19 cellular contexts compared by ENCODE assay signal in the genomic region with DNA sequence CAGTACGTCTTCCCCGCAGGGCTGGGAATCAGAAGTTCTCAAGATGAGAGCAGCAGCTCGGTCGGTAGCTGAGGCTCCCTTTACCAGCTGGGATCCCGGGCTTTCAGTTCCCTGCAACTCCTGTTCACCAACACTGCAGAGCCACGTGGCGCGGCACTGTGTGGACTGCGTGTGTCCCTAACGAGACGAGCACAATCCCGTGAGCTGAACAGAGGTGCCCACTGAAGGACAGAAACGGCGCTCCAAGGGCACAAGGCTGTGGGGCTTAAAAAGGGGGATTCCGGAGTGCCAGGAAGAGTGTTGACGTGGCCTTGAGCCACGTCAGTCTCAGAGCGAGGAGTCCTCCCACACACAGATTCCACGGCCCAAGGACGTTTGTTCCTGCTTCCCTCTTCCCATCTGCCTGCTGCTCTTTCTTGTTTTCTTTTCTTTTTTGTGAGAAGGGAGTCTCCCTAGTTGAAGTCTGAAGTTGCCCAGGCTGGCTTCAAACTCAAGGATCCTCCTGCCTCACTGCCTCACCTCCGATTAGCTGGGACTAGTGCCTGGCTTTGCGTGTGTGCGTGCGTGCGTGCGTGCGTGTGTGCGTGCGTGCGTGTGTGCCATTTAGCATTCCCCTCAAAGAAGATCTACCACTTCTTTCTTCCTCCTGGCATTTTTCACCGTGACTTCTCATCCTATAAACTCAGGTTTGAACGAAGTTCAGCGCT. TPM values are rescaled to one million over a fixed set of nuclear protein-coding genes. Genes with fewer than 3 reads are reported as not detected.
DNase-seq lines count a peak whose midpoint lies in the region; ATAC-seq, FAIRE-seq and TF ChIP-seq lines count a peak whose summit lies in the region.
"Had no signal": no experiment of that assay in that cellular context is flagged by ENCODE, and none has a peak within 500 bp of the region (broad histone marks: within the 10 kb centered on the region; RNA-seq: fewer than 3 reads in every experiment).

No MANE protein-coding gene starts in this region.

- TF ChIP-seq POLR2A in H54 (IDR thresholded peaks at IDR 0.05; ENCODE audit: low read depth, low read length) (peak; percentile 28; the same call in 1 of the 2 replicates), K562 (conservative IDR thresholded peaks at IDR 0.05) (no peak)

- H2AFZ ChIP-seq in K562 (ENCODE audit: low read depth, low read length) = peak overlapping the region; percentile 51
- H2AFZ ChIP-seq in mesenchymal stem cell (ENCODE audit: low read depth, low read length) = no peak overlapping the region

- FAIRE-seq in H54 (lab: Jason Lieb, UNC) = no peak
- peak; percentile 44 for FAIRE-seq in K562 (lab: Jason Lieb, UNC)
- FAIRE-seq: GM12891, HTR-8/SVneo had no signal

- no peak overlapping the region for H2BK5ac ChIP-seq in mesenchymal stem cell (ENCODE audit: low read depth, low read length, poor library complexity, severe bottlenecking)

- in situ Hi-C loops in K562 (cut with MboI) = no loop called here

- H2BK12ac ChIP-seq in mesenchymal stem cell (ENCODE audit: low read length in 2 of 2) = no peak overlapping the region

- intact Hi-C loops in K562 (cut with micrococcal nuclease) = no loop called here

- POLR2A ChIA-PET in K562 (lab: Yijun Ruan, JAX) = interaction anchor here (1.1 kb wide), 1 partner anchor 40 kb away, joined by 4 read pairs; no protein-coding TSS in a partner anchor

- H3K27me3 ChIP-seq in K562 (ENCODE audit: control insufficient read depth in 2 of 2, insufficient read depth in 2 of 2, low read length in 2 of 2) = no peaks in the 10 kb centered on the region
- H3K27me3 ChIP-seq in mesenchymal stem cell (ENCODE audit: control insufficient read depth in 1 of 2, insufficient read depth in 1 of 2, low read length in 2 of 2) = no peaks in the 10 kb centered on the region
- H3K27me3 ChIP-seq: BE2C had no signal

- no peak overlapping the region for H2BK120ac ChIP-seq in mesenchymal stem cell (ENCODE audit: low read depth, low read length)

- no peak overlapping the region for H2AK5ac ChIP-seq in mesenchymal stem cell (ENCODE audit: low read length, severe bottlenecking)

- no peaks in the 10 kb centered on the region for H3K79me1 ChIP-seq in mesenchymal stem cell (replicated peaks; ENCODE audit: low read length, poor library complexity, severe bottlenecking)

- no peak overlapping the region for H4K8ac ChIP-seq in mesenchymal stem cell (ENCODE audit: low read length)

- H3K9me3 ChIP-seq in K562 (replicated peaks; ENCODE audit: control insufficient read depth, insufficient read depth, low read depth, low read length) = 0 out of 2 replicates have a peak, but pooled peaks cover 1% of the 10 kb centered on the region
- no peaks in the 10 kb centered on the region for H3K9me3 ChIP-seq in mesenchymal stem cell (ENCODE audit: control insufficient read depth, low read length)
- H3K9me3 ChIP-seq: BE2C, HAP-1 had no signal

- no TSS peak for BruUV-seq in K562 (replicated peaks; lab: Mats Ljungman, UMichigan)

- no peak for TF ChIP-seq EP300 in K562 (IDR thresholded peaks at IDR 0.05; ENCODE audit: low read length)

- no peak overlapping the region for H3K27ac ChIP-seq in K562 (ENCODE audit: extremely low read depth, low read depth, low read length)
- H3K27ac ChIP-seq in mesenchymal stem cell (ENCODE audit: low read length, poor library complexity, severe bottlenecking) = no peak overlapping the region
- H3K27ac ChIP-seq: coronary artery had no signal

- H3K4me2 ChIP-seq in K562 (ENCODE audit: insufficient read depth, low read length) = no peak overlapping the region
- H3K4me2 ChIP-seq in mesenchymal stem cell (ENCODE audit: low read length, poor library complexity, severe bottlenecking) = no peak overlapping the region

- WGBS in K562 (ENCODE audit: insufficient coverage, low coverage, missing lambda C conversion rate) = 66% methylated on average over 32 of the region's 33 CpGs
- 93% methylated on average over 28 of the region's 33 CpGs for WGBS in mesenchymal stem cell

- ATAC-seq in K562 = no peak; the same call in 2 of the 3 replicates
- no peak for ATAC-seq in GM19351 (IDR thresholded peaks at IDR 0.05; ENCODE audit: unreplicated experiment)
- ATAC-seq in HG02642 (IDR thresholded peaks at IDR 0.05; ENCODE audit: poor library complexity, unreplicated experiment) = no peak
- no peak for ATAC-seq in HG03139 (IDR thresholded peaks at IDR 0.05; ENCODE audit: unreplicated experiment)
- ATAC-seq: stimulated activated naive B cell treated with anti-CD40 and anti-IgM and Interleukin-4, amounts not matched to agents 10 μg/mL and 1 μg/mL and 100 μg/mL, for 72 hours had no signal

- H3K79me2 ChIP-seq in K562 (ENCODE audit: control insufficient read depth, insufficient read depth, low read length) = no peaks in the 10 kb centered on the region

- H3K4me1 ChIP-seq in K562 (replicated peaks in 1 of 2; ENCODE audit: control insufficient read depth in 2 of 2, insufficient read depth in 2 of 2, low read length in 2 of 2) (peaks cover 0 to 6% of the 10 kb centered on the region in 2 experiments; a peak in 2 of 5 replicates), mesenchymal stem cell (ENCODE audit: control insufficient read depth, insufficient read depth, low read depth, low read length) (no peaks in the 10 kb centered on the region)
- H3K4me1 ChIP-seq: BE2C, HAP-1 had no signal

- TF ChIP-seq RAD21 in K562 (CRISPR knock-in tag; conservative IDR thresholded peaks at IDR 0.05 in 1 of 2, IDR thresholded peaks at IDR 0.05 in 1 of 2) = no peak

- no peak overlapping the region for H3K4ac ChIP-seq in mesenchymal stem cell (ENCODE audit: low read depth in 1 of 2, low read length in 2 of 2)

- no peaks in the 10 kb centered on the region for H4K20me1 ChIP-seq in K562 (replicated peaks; ENCODE audit: control insufficient read depth, insufficient read depth, low read length)

- H3K4me3 ChIP-seq in K562 = no peak overlapping the region
- no peak overlapping the region for H3K4me3 ChIP-seq in mesenchymal stem cell (ENCODE audit: insufficient read depth in 1 of 2, low read depth in 1 of 2, low read length in 2 of 2)
- H3K4me3 ChIP-seq: coronary artery, HAP-1 had no signal

- DNase-seq in Ammon's horn (ENCODE audit: low spot score) (peak; percentile 20), H54 (ENCODE audit: insufficient read length, low spot score) (no peak), K562 (ENCODE audit: extremely low read depth in 1 of 4, low spot score in 3 of 4) (no peak), left kidney (ENCODE audit: low read depth, low spot score) (peak; percentile 26), mesenchymal stem cell (no peak)
- DNase-seq: activated CD4-positive, alpha-beta T cell treated with anti-CD3 and anti-CD28 coated beads, Interleukin-2, amount 10 ng/mL, durations not matched to agents 24 days and 14 days; activated naive CD4-positive, alpha-beta T cell treated with anti-CD3 and anti-CD28 coated beads, Interleukin-2, amount 50 U/mL, for 16 hours; BE2C; DMS79; MV-4-11; stimulated activated CD4-positive, alpha-beta T cell treated with anti-CD3 and anti-CD28 coated beads, Interleukin-2, amount 100 ng/mL, for 48 hours; stimulated activated naive B cell treated with anti-CD40 and anti-IgM and Interleukin-4, amounts not matched to agents 10 μg/mL and 1 μg/mL and 100 μg/mL, for 72 hours had no signal

- H4K91ac ChIP-seq in mesenchymal stem cell (ENCODE audit: low read length) = no peak overlapping the region

- no peak for TF ChIP-seq CTCF in K562 (IDR thresholded peaks at IDR 0.05 in 2 of 3, conservative IDR thresholded peaks at IDR 0.05 in 1 of 3; ENCODE audit: insufficient read depth in 2 of 3, low read depth in 1 of 3, low read length in 3 of 3)

- H3K18ac ChIP-seq in mesenchymal stem cell (ENCODE audit: low read depth in 1 of 2, low read length in 2 of 2) = no peak overlapping the region

- H2BK15ac ChIP-seq in mesenchymal stem cell (ENCODE audit: low read depth, poor library complexity, severe bottlenecking) = no peak overlapping the region

- peak overlapping the region in 1 of 2 experiments; percentile 37; a peak in 2 of 4 replicates for H3K9ac ChIP-seq in K562 (ENCODE audit: insufficient read depth in 1 of 2, low read depth in 2 of 2, low read length in 2 of 2)
- no peak overlapping the region for H3K9ac ChIP-seq in mesenchymal stem cell (ENCODE audit: low read length)

- no peaks in the 10 kb centered on the region for H3K36me3 ChIP-seq in K562 (ENCODE audit: control insufficient read depth, insufficient read depth, low read length)
- H3K36me3 ChIP-seq in mesenchymal stem cell (ENCODE audit: control insufficient read depth in 1 of 2, insufficient read depth in 2 of 2, low read depth in 1 of 2, low read length in 2 of 2) = peaks cover 0 to 6% of the 10 kb centered on the region in 2 experiments
- H3K36me3 ChIP-seq: BE2C, HAP-1 had no signal

- CTCF ChIA-PET in K562 (lab: Yijun Ruan, JAX; ENCODE audit: low intra/inter-chr PET ratio) = interaction anchor here (0.6 kb wide), 1 partner anchor 110 kb away, joined by 4 read pairs; no protein-coding TSS in a partner anchor

- no peak overlapping the region for H3K23ac ChIP-seq in mesenchymal stem cell (ENCODE audit: low read length in 2 of 2)

- H3K9me1 ChIP-seq in K562 (ENCODE audit: control insufficient read depth, insufficient read depth, low read length) = no peaks in the 10 kb centered on the region

- H3K14ac ChIP-seq in mesenchymal stem cell (ENCODE audit: low read length in 2 of 2) = no peak overlapping the region

RNA-seq across cellular contexts. Expression of gene RPL35A, which starts 37.1 kb away (rescaled TPM):
- total RNA-seq in K562 (2011; cell fraction: chromatin; rRNA removed; ENCODE audit: low replicate concordance) = 205 and 265 TPM in 2 replicates
- total RNA-seq in K562 (2011; cell fraction: nucleolus; rRNA removed) = 160 and 166 TPM in 2 replicates
- 355 and 545 TPM in 2 replicates for total RNA-seq in K562 (2011; cell fraction: nucleoplasm; rRNA removed)
- total RNA-seq in K562 (2014; rRNA removed) (998 and 1,475 TPM in 2 replicates), K562 (2014; rRNA removed; fragmentation: Illumina TruSeq; extraction: Trizol) (2,429 and 2,625 TPM in 2 replicates), K562 (2015; rRNA removed; fragmentation: Illumina TruSeq; extraction: Trizol) (1,966 and 2,155 TPM in 2 replicates), K562 (2021) (1,574 and 1,710 TPM in 2 replicates)
- polyA plus RNA-seq in K562 (2011; rRNA removed) (1,725 and 2,163 TPM in 2 replicates), K562 (2014; fragmentation: Illumina TruSeq; extraction: Trizol) (2,519 and 2,591 TPM in 2 replicates), K562 (2014; fragmentation: Nextera tagmentation; extraction: Ambion mirVana) (1,000 to 10,000 TPM; 2,367 to 2,942 TPM), K562 (2014; rRNA removed) (2,582 and 2,839 TPM in 2 replicates)
- polyA plus RNA-seq in K562 (2011; cell fraction: cytosol; rRNA removed) = 410 and 873 TPM in 2 replicates
- polyA plus RNA-seq in K562 (2011; cell fraction: nucleus; rRNA removed) = 282 and 691 TPM in 2 replicates
- 2,790 and 3,257 TPM in 2 replicates for polyA plus RNA-seq in K562 (2012)
- 454 and 610 TPM in 2 replicates for polyA minus RNA-seq in K562 (2011; rRNA and poly(A)+ RNA removed)
- 278 and 319 TPM in 2 replicates for polyA minus RNA-seq in K562 (2011; cell fraction: cytosol; rRNA and poly(A)+ RNA removed)
- 49.8 and 108 TPM in 2 replicates for polyA minus RNA-seq in K562 (2011; cell fraction: nucleus; rRNA and poly(A)+ RNA removed)
- 2,543 TPM for polyA plus RNA-seq in mesenchymal stem cell (2013, experiment 1 of 2)
- polyA plus RNA-seq in mesenchymal stem cell (2013, experiment 2 of 2) = 2,470 TPM

RNA-seq across cellular contexts. Expression of gene LMLN, which starts 47.1 kb away (rescaled TPM):
- 30.3 and 71.8 TPM in 2 replicates for total RNA-seq in K562 (2011; cell fraction: chromatin; rRNA removed; ENCODE audit: low replicate concordance)
- total RNA-seq in K562 (2011; cell fraction: nucleolus; rRNA removed) = 21.2 and 21.8 TPM in 2 replicates
- 33.3 and 46.4 TPM in 2 replicates for total RNA-seq in K562 (2011; cell fraction: nucleoplasm; rRNA removed)
- total RNA-seq in K562 (2014; rRNA removed) (3.8 and 6.0 TPM in 2 replicates), K562 (2014; rRNA removed; fragmentation: Illumina TruSeq; extraction: Trizol) (6.9 and 7.9 TPM in 2 replicates), K562 (2015; rRNA removed; fragmentation: Illumina TruSeq; extraction: Trizol) (5.1 and 6.0 TPM in 2 replicates), K562 (2021) (11.0 and 11.2 TPM in 2 replicates)
- polyA plus RNA-seq in K562 (2011; rRNA removed) (15.9 and 16.7 TPM in 2 replicates), K562 (2014; fragmentation: Illumina TruSeq; extraction: Trizol) (8.1 and 8.5 TPM in 2 replicates), K562 (2014; fragmentation: Nextera tagmentation; extraction: Ambion mirVana) (1 to 10 TPM; 2.2 to 2.7 TPM), K562 (2014; rRNA removed) (8.5 and 12.5 TPM in 2 replicates)
- polyA plus RNA-seq in K562 (2011; cell fraction: cytosol; rRNA removed) = 8.1 and 12.8 TPM in 2 replicates
- polyA plus RNA-seq in K562 (2011; cell fraction: nucleus; rRNA removed) = 21.0 and 24.6 TPM in 2 replicates
- 5.7 and 6.6 TPM in 2 replicates for polyA plus RNA-seq in K562 (2012)
- polyA minus RNA-seq in K562 (2011; rRNA and poly(A)+ RNA removed) = 19.7 and 22.4 TPM in 2 replicates
- polyA minus RNA-seq in K562 (2011; cell fraction: cytosol; rRNA and poly(A)+ RNA removed) = 6.8 and 12.5 TPM in 2 replicates
- polyA minus RNA-seq in K562 (2011; cell fraction: nucleus; rRNA and poly(A)+ RNA removed) = 12.4 and 18.9 TPM in 2 replicates
- 5.8 TPM for polyA plus RNA-seq in mesenchymal stem cell (2013, experiment 1 of 2)
- polyA plus RNA-seq in mesenchymal stem cell (2013, experiment 2 of 2) = 5.2 TPM

Comparison
In these comparisons a context has a peak if more than half of its experiments do, and no peak if none do; other contexts are left out.
1. DNase-seq: peak in Ammon's horn (single experiment) and left kidney (single experiment); none in H54 (single experiment), K562 (0 of 4) and mesenchymal stem cell (single experiment).